Comparison of ENCODE assay signal across 31 cellular contexts in the genomic region with DNA sequence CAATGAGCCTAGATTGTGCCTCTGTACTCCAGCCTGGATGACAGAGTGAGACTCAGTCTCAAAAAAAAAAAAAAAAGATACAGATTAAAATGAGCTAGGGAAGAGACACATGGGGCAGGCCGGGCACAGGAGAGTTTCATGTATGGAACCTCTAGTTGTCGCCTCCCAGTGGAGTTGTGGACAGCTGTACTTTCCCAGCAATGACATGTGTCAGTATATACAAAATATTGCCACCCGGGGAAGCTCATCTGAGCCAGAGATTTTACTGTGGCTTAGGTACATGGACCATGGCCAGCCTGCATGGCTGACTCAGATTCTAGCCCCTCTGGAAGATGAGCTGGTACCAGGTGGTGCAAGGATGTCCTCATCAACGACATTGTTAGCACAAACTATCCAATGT.
"Had no signal": no experiment of that assay in that cellular context is flagged by ENCODE, and none has a peak within 500 bp of the region (broad histone marks: within the 10 kb centered on the region; RNA-seq: fewer than 3 reads in every experiment).

No MANE protein-coding gene starts in this region.

- DNase-seq: activated CD4-positive, alpha-beta memory T cell treated with anti-CD3 and anti-CD28 coated beads, Interleukin-2, amount 10 ng/mL, durations not matched to agents 7 days and 5 days; activated CD4-positive, alpha-beta T cell treated with anti-CD3 and anti-CD28 coated beads for 1 hour; activated CD4-positive, alpha-beta T cell treated with anti-CD3 and anti-CD28 coated beads, Interleukin-2, amount 10 ng/mL, durations not matched to agents 7 days and 5 days; activated CD8-positive, alpha-beta memory T cell treated with anti-CD3 and anti-CD28 coated beads, Interleukin-2, amount 10 ng/mL, durations not matched to agents 7 days and 5 days; activated naive CD4-positive, alpha-beta T cell; activated naive CD8-positive, alpha-beta T cell treated with anti-CD3 and anti-CD28 coated beads for 36 hours; activated T-cell treated with anti-CD3 and anti-CD28 coated beads, Interleukin-2, amount 50 U/mL, for 72 hours; adrenal gland; aorta; cerebellar nuclear complex; colonic mucosa; effector CD8-positive, alpha-beta T cell; esophagus squamous epithelium; foreskin melanocyte; heart right ventricle; kidney glomerular epithelial cell; lower lobe of right lung; mesendoderm; natural killer cell; occipital lobe; stimulated activated CD4-positive, alpha-beta T cell treated with anti-CD3 and anti-CD28 coated beads, Interleukin-15, amount 100 ng/mL, for 24 hours; stimulated activated CD4-positive, alpha-beta T cell treated with anti-CD3 and anti-CD28 coated beads, Interleukin-2, amount 100 ng/mL, for 24 hours; stimulated activated naive CD4-positive, alpha-beta T cell; T-helper 2 cell; testis; transverse colon had no signal

- H3K4me1 ChIP-seq: adrenal gland, colonic mucosa, esophagus squamous epithelium, heart right ventricle, left lung, lower lobe of right lung, neural progenitor cell, right atrium auricular region, testis, transverse colon had no signal

- H2AFZ ChIP-seq: neural progenitor cell had no signal

- H3K4me3 ChIP-seq: adrenal gland, cardiac muscle cell, colonic mucosa, esophagus squamous epithelium, heart right ventricle, left lung, lower lobe of right lung, neural progenitor cell, right atrium auricular region, testis, transverse colon had no signal

- H3K9me3 ChIP-seq: adrenal gland, colonic mucosa, esophagus squamous epithelium, heart right ventricle, left lung, lower lobe of right lung, right atrium auricular region, testis, transverse colon had no signal

- H3K27ac ChIP-seq: adrenal gland, cardiac muscle cell, colonic mucosa, epithelial cell of prostate, esophagus squamous epithelium, heart right ventricle, left lung, lower lobe of right lung, neural progenitor cell, right atrium auricular region, testis, transverse colon had no signal

- H3K36me3 ChIP-seq: adrenal gland, cardiac muscle cell, colonic mucosa, esophagus squamous epithelium, heart right ventricle, left lung, lower lobe of right lung, neural progenitor cell, right atrium auricular region, transverse colon had no signal

- H3K4me2 ChIP-seq: neural progenitor cell had no signal

- H3K9ac ChIP-seq: neural progenitor cell had no signal

- H3K27me3 ChIP-seq: adrenal gland, cardiac muscle cell, colonic mucosa, left lung, neural progenitor cell, right atrium auricular region, testis, transverse colon had no signal
